ENCODE assay signal across 24 cellular contexts in genomic region chr3:129705274-129705673, GRCh38.
"Had no signal": no experiment of that assay in that cellular context is flagged by ENCODE, and none has a peak within 500 bp of the region (broad histone marks: within the 10 kb centered on the region; RNA-seq: fewer than 3 reads in every experiment).

No MANE protein-coding gene starts in this region.

- H3K4me3 Mint-ChIP-seq: activated B cell treated with CpG ODN at 0.5 μM for 24 hours; activated CD4-positive, alpha-beta memory T cell treated with anti-CD3 and anti-CD28 coated beads, Interleukin-2, amount 10 ng/mL, durations not matched to agents 7 days and 5 days; activated naive CD8-positive, alpha-beta T cell treated with anti-CD3 and anti-CD28 coated beads, Interleukin-2, amount 10 ng/mL, durations not matched to agents 7 days and 5 days; T-helper 17 cell had no signal

- ATAC-seq: T-helper 17 cell had no signal

- H3K27ac ChIP-seq: adrenal gland, coronary artery, PC-9 had no signal

- H3K27me3 ChIP-seq: adrenal gland, breast epithelium, MG63 had no signal

- H3K9me3 ChIP-seq: adrenal gland, breast epithelium, MG63 had no signal

- DNase-seq: activated B cell treated with CpG ODN at 0.5 μM for 24 hours; activated CD4-positive, alpha-beta memory T cell treated with anti-CD3 and anti-CD28 coated beads, Interleukin-2, amount 10 ng/mL, durations not matched to agents 7 days and 5 days; activated CD4-positive, alpha-beta T cell treated with anti-CD3 and anti-CD28 coated beads for 1 hour; activated CD4-positive, alpha-beta T cell treated with anti-CD3 and anti-CD28 coated beads, Interleukin-2, amount 50 U/mL, for 1 hour; activated CD8-positive, alpha-beta memory T cell treated with anti-CD3 and anti-CD28 coated beads, Interleukin-2, amount 50 U/mL, for 48 hours; activated effector memory CD4-positive, alpha-beta T cell treated with Interleukin-2 at 50 U/mL for 16 hours; activated naive CD4-positive, alpha-beta T cell treated with Interleukin-2 at 50 U/mL for 16 hours; activated naive CD8-positive, alpha-beta T cell treated with anti-CD3 and anti-CD28 coated beads, Interleukin-2, amount 10 ng/mL, durations not matched to agents 7 days and 5 days; activated T-cell treated with anti-CD3 and anti-CD28 coated beads, Interleukin-2, amount 50 U/mL, for 48 hours; adrenal gland; anterior cingulate cortex; central memory CD4-positive, alpha-beta T cell; MG63; NCI-H1105 treated with DMSO at 0.1 percent for 48 hours; NCI-H1436 treated with DMSO at 0.1 percent for 48 hours; NCI-H187; NCI-H2081; NCI-H510A treated with DMSO at 0.1 percent for 48 hours; SIG-M5; T-helper 17 cell; T-helper 9 cell had no signal

- H3K27me3 Mint-ChIP-seq: activated B cell treated with CpG ODN at 0.5 μM for 24 hours; activated CD4-positive, alpha-beta memory T cell treated with anti-CD3 and anti-CD28 coated beads, Interleukin-2, amount 10 ng/mL, durations not matched to agents 7 days and 5 days; activated naive CD8-positive, alpha-beta T cell treated with anti-CD3 and anti-CD28 coated beads, Interleukin-2, amount 10 ng/mL, durations not matched to agents 7 days and 5 days; T-helper 17 cell had no signal

- H3K9me3 Mint-ChIP-seq: activated B cell treated with CpG ODN at 0.5 μM for 24 hours; activated CD4-positive, alpha-beta memory T cell treated with anti-CD3 and anti-CD28 coated beads, Interleukin-2, amount 10 ng/mL, durations not matched to agents 7 days and 5 days; activated naive CD8-positive, alpha-beta T cell treated with anti-CD3 and anti-CD28 coated beads, Interleukin-2, amount 10 ng/mL, durations not matched to agents 7 days and 5 days had no signal

- H3K4me3 ChIP-seq: adrenal gland, breast epithelium, coronary artery, MG63, PC-9 had no signal

- H3K4me1 Mint-ChIP-seq: activated B cell treated with CpG ODN at 0.5 μM for 24 hours; activated naive CD8-positive, alpha-beta T cell treated with anti-CD3 and anti-CD28 coated beads, Interleukin-2, amount 10 ng/mL, durations not matched to agents 7 days and 5 days had no signal

- H3K36me3 Mint-ChIP-seq: activated naive CD8-positive, alpha-beta T cell treated with anti-CD3 and anti-CD28 coated beads, Interleukin-2, amount 10 ng/mL, durations not matched to agents 7 days and 5 days had no signal

- H3K27ac Mint-ChIP-seq: activated B cell treated with CpG ODN at 0.5 μM for 24 hours; activated CD4-positive, alpha-beta memory T cell treated with anti-CD3 and anti-CD28 coated beads, Interleukin-2, amount 10 ng/mL, durations not matched to agents 7 days and 5 days; activated naive CD8-positive, alpha-beta T cell treated with anti-CD3 and anti-CD28 coated beads, Interleukin-2, amount 10 ng/mL, durations not matched to agents 7 days and 5 days; T-helper 17 cell had no signal

- H3K4me1 ChIP-seq: breast epithelium had no signal

- H3K36me3 ChIP-seq: adrenal gland, breast epithelium, MG63 had no signal
